In the genomic region with DNA sequence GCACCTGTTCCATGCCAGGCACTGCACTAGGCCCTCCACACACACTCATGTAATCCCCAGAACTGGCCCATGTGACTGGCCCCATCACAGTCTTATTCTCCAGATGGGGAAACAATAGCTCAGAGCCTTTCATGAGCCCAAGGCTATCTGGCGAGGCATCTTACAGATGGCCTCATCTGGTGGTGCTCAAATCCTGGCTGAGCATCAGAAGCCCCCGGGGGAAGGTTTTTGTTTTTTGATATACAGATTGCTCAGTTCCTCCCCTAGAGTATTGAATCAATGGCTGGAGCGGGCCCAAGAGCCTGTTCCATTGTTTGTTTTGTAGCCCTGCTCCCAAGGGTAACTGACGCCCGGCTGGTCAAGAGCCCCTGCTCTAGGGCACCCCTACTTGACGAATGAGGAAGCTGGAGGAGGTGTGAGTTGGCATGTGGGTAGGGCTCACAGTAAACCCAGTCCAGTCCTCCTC, we compare ENCODE assay signal across 16 cellular contexts.
DNase-seq lines count a peak whose midpoint lies in the region; ATAC-seq and TF ChIP-seq lines count a peak whose summit lies in the region.
"Had no signal": no experiment of that assay in that cellular context is flagged by ENCODE, and none has a peak within 500 bp of the region (broad histone marks: within the 10 kb centered on the region; RNA-seq: fewer than 3 reads in every experiment).

No MANE protein-coding gene starts in this region.

- DNase-seq in DMS153 (lab: John Stamatoyannopoulos, UW): peak; percentile 62
- DNase-seq in NCI-H2029 (lab: John Stamatoyannopoulos, UW): peak; percentile 83
- peak; percentile 50 for DNase-seq in SK-N-DZ (ENCODE audit: low spot score)
- DNase-seq in left lung: peak in 1 of 2 donors; percentile 76
- DNase-seq in NCI-H146 (lab: John Stamatoyannopoulos, UW): no peak
- no peak for DNase-seq in GF-D8 (lab: John Stamatoyannopoulos, UW)
- no peak for DNase-seq in WTC11 (ENCODE audit: low spot score)
- DNase-seq: activated CD8-positive, alpha-beta memory T cell treated with anti-CD3 and anti-CD28 coated beads, Interleukin-2, amount 10 ng/mL, durations not matched to agents 7 days and 5 days; activated naive CD8-positive, alpha-beta T cell treated with anti-CD3 and anti-CD28 coated beads for 36 hours; mammary epithelial cell; stimulated activated naive CD8-positive, alpha-beta T cell treated with anti-CD3 and anti-CD28 coated beads, Interleukin-15, Interleukin-2, amounts not matched to agents 100 U/mL and 50 U/mL, for 24 hours had no signal

- H3K27me3 ChIP-seq in left lung: no peaks in the 10 kb centered on the region
- H3K27me3 ChIP-seq: neural progenitor cell had no signal

- intact Hi-C loops in left lung (cut with DNase I): no loop called here

- peaks cover 0 to 4% of the 10 kb centered on the region in 2 donors for H3K36me3 ChIP-seq in left lung
- H3K36me3 ChIP-seq: neural progenitor cell had no signal

- H3K4me1 ChIP-seq in left lung: peaks cover 4 to 7% of the 10 kb centered on the region in 2 donors

- no peak overlapping the region for H3K4me3 Mint-ChIP-seq in WTC11
- H3K4me3 Mint-ChIP-seq: activated CD8-positive, alpha-beta memory T cell treated with anti-CD3 and anti-CD28 coated beads, Interleukin-2, amount 10 ng/mL, durations not matched to agents 7 days and 5 days; activated naive CD8-positive, alpha-beta T cell treated with anti-CD3 and anti-CD28 coated beads for 36 hours; CD14-positive monocyte; central memory CD8-positive, alpha-beta T cell; neural progenitor cell had no signal

- H3K4me3 ChIP-seq in left lung: no peak overlapping the region
- H3K4me3 ChIP-seq: neural progenitor cell had no signal

- H3K9me3 Mint-ChIP-seq in WTC11: no peaks in the 10 kb centered on the region
- H3K9me3 Mint-ChIP-seq: activated naive CD8-positive, alpha-beta T cell treated with anti-CD3 and anti-CD28 coated beads for 36 hours; central memory CD8-positive, alpha-beta T cell; neural progenitor cell had no signal

- peak; percentile 88 for ATAC-seq in left lung
- ATAC-seq in WTC11: no peak
- no peak for ATAC-seq in HG03342 (IDR thresholded peaks at IDR 0.05; ENCODE audit: unreplicated experiment)
- ATAC-seq: activated CD8-positive, alpha-beta memory T cell treated with anti-CD3 and anti-CD28 coated beads, Interleukin-2, amount 10 ng/mL, durations not matched to agents 7 days and 5 days; stimulated activated naive CD8-positive, alpha-beta T cell treated with anti-CD3 and anti-CD28 coated beads, Interleukin-15, Interleukin-2, amounts not matched to agents 100 U/mL and 50 U/mL, for 24 hours had no signal

- H3K9me3 ChIP-seq in left lung: no peaks in the 10 kb centered on the region

- H3K27ac ChIP-seq in left lung: no peak overlapping the region
- H3K27ac ChIP-seq: epithelial cell of prostate, neural progenitor cell had no signal

- CTCF ChIA-PET in WTC11 (lab: Charles Lee): interaction anchor here (0.9 kb wide), 1 partner anchor 13 kb away, joined by 4 read pairs; no protein-coding TSS in a partner anchor

- POLR2A ChIA-PET in WTC11 (lab: Charles Lee): no interaction called here

- no peak overlapping the region; the same call in 1 of the 2 replicates for H3K27ac Mint-ChIP-seq in WTC11
- H3K27ac Mint-ChIP-seq: activated CD8-positive, alpha-beta memory T cell treated with anti-CD3 and anti-CD28 coated beads, Interleukin-2, amount 10 ng/mL, durations not matched to agents 7 days and 5 days; activated naive CD8-positive, alpha-beta T cell treated with anti-CD3 and anti-CD28 coated beads for 36 hours; CD14-positive monocyte; neural progenitor cell had no signal

- H3K27me3 Mint-ChIP-seq in WTC11 (ENCODE audit: low read depth): no peaks in the 10 kb centered on the region
- H3K27me3 Mint-ChIP-seq: activated CD8-positive, alpha-beta memory T cell treated with anti-CD3 and anti-CD28 coated beads, Interleukin-2, amount 10 ng/mL, durations not matched to agents 7 days and 5 days; activated naive CD8-positive, alpha-beta T cell treated with anti-CD3 and anti-CD28 coated beads for 36 hours; central memory CD8-positive, alpha-beta T cell had no signal

- TF ChIP-seq CTCF in left lung (IDR thresholded peaks at IDR 0.05) (no peak), WTC11 (IDR thresholded peaks at IDR 0.05) (no peak)

- peaks cover 53% of the 10 kb centered on the region for H3K4me1 Mint-ChIP-seq in WTC11
- H3K4me1 Mint-ChIP-seq: activated CD8-positive, alpha-beta memory T cell treated with anti-CD3 and anti-CD28 coated beads, Interleukin-2, amount 10 ng/mL, durations not matched to agents 7 days and 5 days had no signal

- H3K36me3 Mint-ChIP-seq in WTC11: no peaks in the 10 kb centered on the region
- H3K36me3 Mint-ChIP-seq: activated CD8-positive, alpha-beta memory T cell treated with anti-CD3 and anti-CD28 coated beads, Interleukin-2, amount 10 ng/mL, durations not matched to agents 7 days and 5 days; neural progenitor cell had no signal

TF ChIP-seq in WTC11, 78 proteins besides CTCF, POLR2A, EP300 and RAD21:
- no peak for TF ChIP-seq OVOL2 (CRISPR knock-in tag; IDR thresholded peaks at IDR 0.05; ENCODE audit: borderline replicate concordance)
- no peak for TF ChIP-seq GABPB1 (CRISPR knock-in tag; IDR thresholded peaks at IDR 0.05)
- TF ChIP-seq EMX1 (CRISPR knock-in tag; IDR thresholded peaks at IDR 0.05): no peak
- TF ChIP-seq RORB (CRISPR knock-in tag; IDR thresholded peaks at IDR 0.05): no peak
- TF ChIP-seq ZNF671 (CRISPR knock-in tag; IDR thresholded peaks at IDR 0.05): no peak
- TF ChIP-seq TEAD4 (CRISPR knock-in tag; IDR thresholded peaks at IDR 0.05): no peak
- TF ChIP-seq SMAD4 (CRISPR knock-in tag; IDR thresholded peaks at IDR 0.05): no peak
- no peak for TF ChIP-seq NFYB (CRISPR knock-in tag; conservative IDR thresholded peaks at IDR 0.05; ENCODE audit: low read depth)
- TF ChIP-seq, protein P1, sequence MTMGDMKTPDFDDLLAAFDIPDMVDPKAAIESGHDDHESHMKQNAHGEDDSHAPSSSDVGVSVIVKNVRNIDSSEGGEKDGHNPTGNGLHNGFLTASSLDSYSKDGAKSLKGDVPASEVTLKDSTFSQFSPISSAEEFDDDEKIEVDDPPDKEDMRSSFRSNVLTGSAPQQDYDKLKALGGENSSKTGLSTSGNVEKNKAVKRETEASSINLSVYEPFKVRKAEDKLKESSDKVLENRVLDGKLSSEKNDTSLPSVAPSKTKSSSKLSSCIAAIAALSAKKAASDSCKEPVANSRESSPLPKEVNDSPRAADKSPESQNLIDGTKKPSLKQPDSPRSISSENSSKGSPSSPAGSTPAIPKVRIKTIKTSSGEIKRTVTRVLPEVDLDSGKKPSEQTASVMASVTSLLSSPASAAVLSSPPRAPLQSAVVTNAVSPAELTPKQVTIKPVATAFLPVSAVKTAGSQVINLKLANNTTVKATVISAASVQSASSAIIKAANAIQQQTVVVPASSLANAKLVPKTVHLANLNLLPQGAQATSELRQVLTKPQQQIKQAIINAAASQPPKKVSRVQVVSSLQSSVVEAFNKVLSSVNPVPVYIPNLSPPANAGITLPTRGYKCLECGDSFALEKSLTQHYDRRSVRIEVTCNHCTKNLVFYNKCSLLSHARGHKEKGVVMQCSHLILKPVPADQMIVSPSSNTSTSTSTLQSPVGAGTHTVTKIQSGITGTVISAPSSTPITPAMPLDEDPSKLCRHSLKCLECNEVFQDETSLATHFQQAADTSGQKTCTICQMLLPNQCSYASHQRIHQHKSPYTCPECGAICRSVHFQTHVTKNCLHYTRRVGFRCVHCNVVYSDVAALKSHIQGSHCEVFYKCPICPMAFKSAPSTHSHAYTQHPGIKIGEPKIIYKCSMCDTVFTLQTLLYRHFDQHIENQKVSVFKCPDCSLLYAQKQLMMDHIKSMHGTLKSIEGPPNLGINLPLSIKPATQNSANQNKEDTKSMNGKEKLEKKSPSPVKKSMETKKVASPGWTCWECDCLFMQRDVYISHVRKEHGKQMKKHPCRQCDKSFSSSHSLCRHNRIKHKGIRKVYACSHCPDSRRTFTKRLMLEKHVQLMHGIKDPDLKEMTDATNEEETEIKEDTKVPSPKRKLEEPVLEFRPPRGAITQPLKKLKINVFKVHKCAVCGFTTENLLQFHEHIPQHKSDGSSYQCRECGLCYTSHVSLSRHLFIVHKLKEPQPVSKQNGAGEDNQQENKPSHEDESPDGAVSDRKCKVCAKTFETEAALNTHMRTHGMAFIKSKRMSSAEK (CRISPR knock-in tag; IDR thresholded peaks at IDR 0.05; ENCODE audit: borderline replicate concordance): no peak
- TF ChIP-seq, protein P2, sequence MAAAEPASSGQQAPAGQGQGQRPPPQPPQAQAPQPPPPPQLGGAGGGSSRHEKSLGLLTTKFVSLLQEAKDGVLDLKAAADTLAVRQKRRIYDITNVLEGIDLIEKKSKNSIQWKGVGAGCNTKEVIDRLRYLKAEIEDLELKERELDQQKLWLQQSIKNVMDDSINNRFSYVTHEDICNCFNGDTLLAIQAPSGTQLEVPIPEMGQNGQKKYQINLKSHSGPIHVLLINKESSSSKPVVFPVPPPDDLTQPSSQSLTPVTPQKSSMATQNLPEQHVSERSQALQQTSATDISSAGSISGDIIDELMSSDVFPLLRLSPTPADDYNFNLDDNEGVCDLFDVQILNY (CRISPR knock-in tag; IDR thresholded peaks at IDR 0.05): no peak
- TF ChIP-seq SP1 (CRISPR knock-in tag; conservative IDR thresholded peaks at IDR 0.05): no peak
TF ChIP-seq in WTC11: peak in this region for 0.

Comparison
In these comparisons a context has a peak if more than half of its experiments do, and no peak if none do; other contexts are left out.
1. DNase-seq: peak in DMS153 (single experiment), NCI-H2029 (single experiment) and SK-N-DZ (single experiment); none in NCI-H146 (single experiment), GF-D8 (single experiment) and WTC11 (single experiment).